ENCODE assay signal across 8 cellular contexts in the genomic region with DNA sequence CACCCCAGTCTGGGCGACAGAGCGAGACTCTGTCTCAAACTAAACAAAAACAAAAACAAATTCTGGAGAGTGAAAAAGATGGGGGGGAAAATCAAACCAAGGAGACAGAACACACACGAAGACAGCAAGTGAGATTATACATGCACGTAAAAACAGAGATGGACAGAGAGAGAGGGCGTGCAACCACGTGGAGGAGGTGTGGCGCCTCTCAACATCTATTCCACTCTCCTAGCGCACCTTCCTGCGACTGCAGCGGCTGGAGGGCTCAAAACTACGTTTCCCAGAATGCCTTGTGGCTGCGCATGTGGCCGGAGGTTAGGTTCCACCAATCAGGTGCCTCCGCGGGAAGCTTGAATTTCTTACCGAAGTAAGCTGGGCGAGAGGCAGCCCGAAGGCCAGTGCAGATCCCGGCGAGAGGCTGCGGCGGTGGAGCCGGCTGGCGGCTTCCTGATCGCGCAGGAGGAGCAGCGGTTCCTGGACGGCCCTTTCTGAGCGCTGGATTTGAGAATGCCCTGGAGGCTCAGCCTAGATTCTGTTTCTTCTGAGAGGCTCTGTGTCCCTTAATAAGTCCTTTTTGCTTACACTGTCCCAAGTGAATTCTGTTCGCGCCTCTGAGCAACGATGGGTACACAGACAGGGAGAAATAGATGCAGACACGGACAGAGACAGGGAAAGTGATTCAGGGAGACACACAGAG. TPM values are rescaled to one million over a fixed set of nuclear protein-coding genes. Genes with fewer than 3 reads are reported as not detected.
DNase-seq lines count a peak whose midpoint lies in the region; TF ChIP-seq lines count a peak whose summit lies in the region.

No MANE protein-coding gene starts in this region.

- H3K9me3 ChIP-seq in BE2C, result no peaks in the 10 kb centered on the region
- H3K9me3 ChIP-seq in MG63, result no peaks in the 10 kb centered on the region
- H3K9me3 ChIP-seq in suprapubic skin, result no peaks in the 10 kb centered on the region

- H3K4me1 ChIP-seq in BE2C, result 0 out of 2 replicates have a peak, but pooled peaks cover 3% of the 10 kb centered on the region
- H3K4me1 ChIP-seq in suprapubic skin, result peaks cover 8% of the 10 kb centered on the region

- H3K27me3 ChIP-seq in BE2C (no peaks in the 10 kb centered on the region), MG63 (peaks cover 13% of the 10 kb centered on the region), suprapubic skin (peaks cover 7% of the 10 kb centered on the region)

- no peaks in the 10 kb centered on the region for H3K36me3 Mint-ChIP-seq in activated T-helper 1 cell treated with anti-CD3 and anti-CD28 coated beads, Interleukin-12 subunit alpha, Interleukin-12 subunit beta, Interleukin-2, Interleukin-4 antibody, amounts not matched to agents 30 ng/mL and 10 ng/mL and 1 ng/mL, durations not matched to agents 14 hours and 24 hours and 36 hours (ENCODE audit: low read depth)

- H3K4me3 ChIP-seq in BE2C (ENCODE audit: low read depth, low read length) (peak overlapping the region; percentile 9; the same call in 1 of the 2 replicates), MG63 (no peak overlapping the region; the same call in 1 of the 2 replicates), suprapubic skin (no peak overlapping the region)

- no peaks in the 10 kb centered on the region for H3K9me3 Mint-ChIP-seq in activated T-helper 1 cell treated with anti-CD3 and anti-CD28 coated beads, Interleukin-12 subunit alpha, Interleukin-12 subunit beta, Interleukin-2, Interleukin-4 antibody, amounts not matched to agents 30 ng/mL and 10 ng/mL and 1 ng/mL, durations not matched to agents 14 hours and 24 hours and 36 hours

- H3K4me1 Mint-ChIP-seq in activated T-helper 1 cell treated with anti-CD3 and anti-CD28 coated beads, Interleukin-12 subunit alpha, Interleukin-12 subunit beta, Interleukin-2, Interleukin-4 antibody, amounts not matched to agents 30 ng/mL and 10 ng/mL and 1 ng/mL, durations not matched to agents 14 hours and 24 hours and 36 hours (ENCODE audit: low read depth), result peaks cover 19% of the 10 kb centered on the region

- TF ChIP-seq POLR2A in suprapubic skin (IDR thresholded peaks at IDR 0.05), result no peak

- peaks cover 15% of the 10 kb centered on the region for H3K27me3 Mint-ChIP-seq in activated T-helper 1 cell treated with anti-CD3 and anti-CD28 coated beads, Interleukin-12 subunit alpha, Interleukin-12 subunit beta, Interleukin-2, Interleukin-4 antibody, amounts not matched to agents 30 ng/mL and 10 ng/mL and 1 ng/mL, durations not matched to agents 14 hours and 24 hours and 36 hours (ENCODE audit: insufficient read depth)

- intact Hi-C loops in activated T-helper 1 cell treated with anti-CD3 and anti-CD28 coated beads, Interleukin-12 subunit alpha, Interleukin-12 subunit beta, Interleukin-2, Interleukin-4 antibody, amounts not matched to agents 30 ng/mL and 10 ng/mL and 1 ng/mL, durations not matched to agents 14 hours and 24 hours and 36 hours (cut with micrococcal nuclease), result loop anchor here (1.0 to 5.0 kb wide), 5 partner anchors 25 to 90 kb away; partner anchors contain the start of genes CCDC61, IRF2BP1, MYPOP and SYMPK

- DNase-seq in BE2C, result peak; percentile 95
- DNase-seq in GM19238 (ENCODE audit: insufficient read length, low spot score), result peak; percentile 98
- peak; percentile 92 for DNase-seq in MG63
- DNase-seq in RPMI7951 (ENCODE audit: low read depth), result peak; percentile 88
- peak; percentile 86 for DNase-seq in activated T-helper 1 cell treated with anti-CD3 and anti-CD28 coated beads, Interleukin-12 subunit alpha, Interleukin-12 subunit beta, Interleukin-2, Interleukin-4 antibody, amounts not matched to agents 30 ng/mL and 10 ng/mL and 1 ng/mL, durations not matched to agents 14 hours and 24 hours and 36 hours (ENCODE audit: low spot score)
- DNase-seq in foreskin melanocyte, result peak; percentile 77
- DNase-seq in nucleus accumbens (lab: John Stamatoyannopoulos, UW), result peak; percentile 11 to 95 (median 74)
- peak; percentile 91 for DNase-seq in suprapubic skin (ENCODE audit: low spot score in 2 of 2)

- TF ChIP-seq EP300 in suprapubic skin (IDR thresholded peaks at IDR 0.05), result no peak

- TF ChIP-seq CTCF in BE2C (IDR thresholded peaks at IDR 0.05; ENCODE audit: low read depth, low read length) (peak; percentile 44), suprapubic skin (IDR thresholded peaks at IDR 0.05) (no peak)

- H3K4me3 Mint-ChIP-seq in activated T-helper 1 cell treated with anti-CD3 and anti-CD28 coated beads, Interleukin-12 subunit alpha, Interleukin-12 subunit beta, Interleukin-2, Interleukin-4 antibody, amounts not matched to agents 30 ng/mL and 10 ng/mL and 1 ng/mL, durations not matched to agents 14 hours and 24 hours and 36 hours, result peak overlapping the region; percentile 78

- no peaks in the 10 kb centered on the region for H3K36me3 ChIP-seq in BE2C
- H3K36me3 ChIP-seq in MG63, result no peaks in the 10 kb centered on the region
- H3K36me3 ChIP-seq in suprapubic skin, result no peaks in the 10 kb centered on the region

- H3K27ac Mint-ChIP-seq in activated T-helper 1 cell treated with anti-CD3 and anti-CD28 coated beads, Interleukin-12 subunit alpha, Interleukin-12 subunit beta, Interleukin-2, Interleukin-4 antibody, amounts not matched to agents 30 ng/mL and 10 ng/mL and 1 ng/mL, durations not matched to agents 14 hours and 24 hours and 36 hours, result no peak overlapping the region

- no peak overlapping the region for H3K27ac ChIP-seq in suprapubic skin

- 12% methylated on average over 30 of the region's 33 CpGs for WGBS in suprapubic skin

RNA-seq across cellular contexts. Expression of gene NANOS2, which starts 13.1 kb away (rescaled TPM):
- polyA plus RNA-seq in BE2C (2012; ENCODE audit: insufficient read depth, insufficient read length, low read depth), result not detected
- total RNA-seq in MG63 (2014; rRNA removed; shearing (Covaris generic); ENCODE audit: low replicate concordance), result not detected in 2 replicates
- not detected in 2 replicates for total RNA-seq in RPMI7951 (2014; rRNA removed; shearing (Covaris generic))
- total RNA-seq in activated T-helper 1 cell treated with anti-CD3 and anti-CD28 coated beads, Interleukin-12 subunit alpha, Interleukin-12 subunit beta, Interleukin-2, Interleukin-4 antibody, amounts not matched to agents 30 ng/mL and 10 ng/mL and 1 ng/mL, durations not matched to agents 14 hours and 24 hours and 36 hours, result not detected in 2 replicates
- total RNA-seq in suprapubic skin, result not detected

RNA-seq across cellular contexts. Expression of gene MYPOP, which starts 25.3 kb away (rescaled TPM):
- polyA plus RNA-seq in BE2C (2012; ENCODE audit: insufficient read depth, insufficient read length, low read depth), result 12.4 TPM
- total RNA-seq in MG63 (2014; rRNA removed; shearing (Covaris generic); ENCODE audit: low replicate concordance), result 0.20 and 0.79 TPM in 2 replicates
- 0.88 and 1.1 TPM in 2 replicates for total RNA-seq in RPMI7951 (2014; rRNA removed; shearing (Covaris generic))
- total RNA-seq in activated T-helper 1 cell treated with anti-CD3 and anti-CD28 coated beads, Interleukin-12 subunit alpha, Interleukin-12 subunit beta, Interleukin-2, Interleukin-4 antibody, amounts not matched to agents 30 ng/mL and 10 ng/mL and 1 ng/mL, durations not matched to agents 14 hours and 24 hours and 36 hours, result 6.9 and 7.2 TPM in 2 replicates
- total RNA-seq in suprapubic skin, result 1 to 10 TPM; 4.4 to 9.4 (median 6.5) TPM

RNA-seq across cellular contexts. Expression of gene IRF2BP1, which starts 41.8 kb away (rescaled TPM):
- polyA plus RNA-seq in BE2C (2012; ENCODE audit: insufficient read depth, insufficient read length, low read depth), result 65.5 TPM
- total RNA-seq in MG63 (2014; rRNA removed; shearing (Covaris generic); ENCODE audit: low replicate concordance), result 48.6 and 73.7 TPM in 2 replicates
- 12.1 and 19.4 TPM in 2 replicates for total RNA-seq in RPMI7951 (2014; rRNA removed; shearing (Covaris generic))
- 20.9 and 21.5 TPM in 2 replicates for total RNA-seq in activated T-helper 1 cell treated with anti-CD3 and anti-CD28 coated beads, Interleukin-12 subunit alpha, Interleukin-12 subunit beta, Interleukin-2, Interleukin-4 antibody, amounts not matched to agents 30 ng/mL and 10 ng/mL and 1 ng/mL, durations not matched to agents 14 hours and 24 hours and 36 hours
- 10 to 100 TPM; 24.7 to 36.9 (median 30.7) TPM for total RNA-seq in suprapubic skin

RNA-seq across cellular contexts. Expression of gene NOVA2, which starts 46.0 kb away (rescaled TPM):
- 14.7 TPM for polyA plus RNA-seq in BE2C (2012; ENCODE audit: insufficient read depth, insufficient read length, low read depth)
- not detected in 2 replicates for total RNA-seq in MG63 (2014; rRNA removed; shearing (Covaris generic); ENCODE audit: low replicate concordance)
- total RNA-seq in RPMI7951 (2014; rRNA removed; shearing (Covaris generic)), result not detected in 2 replicates
- total RNA-seq in activated T-helper 1 cell treated with anti-CD3 and anti-CD28 coated beads, Interleukin-12 subunit alpha, Interleukin-12 subunit beta, Interleukin-2, Interleukin-4 antibody, amounts not matched to agents 30 ng/mL and 10 ng/mL and 1 ng/mL, durations not matched to agents 14 hours and 24 hours and 36 hours, result not detected in 2 replicates
- under 1 TPM; 0.21 to 0.97 (median 0.55) TPM for total RNA-seq in suprapubic skin
